In the genomic region with DNA sequence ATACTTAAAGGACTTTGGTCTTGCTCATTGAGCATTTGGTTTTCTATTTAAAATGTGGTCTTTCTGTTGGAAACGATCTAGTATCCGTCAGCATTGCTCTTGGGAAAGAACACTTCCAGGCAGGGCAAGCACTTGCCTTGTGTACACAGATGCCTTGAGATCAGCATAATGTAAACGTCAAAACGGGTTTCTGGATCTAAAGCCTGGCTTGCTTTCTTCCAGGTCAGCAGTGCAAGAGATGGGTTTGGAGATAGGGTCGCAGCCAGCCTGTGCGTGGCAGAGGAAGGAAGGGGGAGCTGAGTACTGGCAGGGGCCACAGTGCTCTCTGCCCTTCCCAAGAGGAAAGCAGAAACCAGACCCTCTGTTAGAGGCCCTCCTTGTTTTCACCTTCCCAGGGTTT, we compare ENCODE assay signal across 21 cellular contexts.
DNase-seq lines count a peak whose midpoint lies in the region; ATAC-seq and TF ChIP-seq lines count a peak whose summit lies in the region.
"Had no signal": no experiment of that assay in that cellular context is flagged by ENCODE, and none has a peak within 500 bp of the region (broad histone marks: within the 10 kb centered on the region; RNA-seq: fewer than 3 reads in every experiment).

No MANE protein-coding gene starts in this region.

- H3K18ac ChIP-seq in IMR-90 (ENCODE audit: low read depth, low read length): no peak overlapping the region

- H2BK20ac ChIP-seq in IMR-90 (ENCODE audit: low read depth, low read length): no peak overlapping the region

- H3K79me1 ChIP-seq in IMR-90 (ENCODE audit: low read depth in 1 of 2, low read length in 2 of 2): peaks cover 8 to 9% of the 10 kb centered on the region in 2 experiments; a peak in 2 of 4 replicates

- no peak overlapping the region for H2AK9ac ChIP-seq in IMR-90 (replicated peaks; ENCODE audit: low read depth, low read length, poor library complexity)

- DNase-seq in CMK (ENCODE audit: low read depth) (peak; percentile 26), IMR-90 (peak; percentile 39), ecto neural progenitor cell (ENCODE audit: low spot score) (peak; percentile 32), nephron progenitor cell (no peak), NCI-H2029 treated with DMSO at 0.1 percent for 48 hours (lab: John Stamatoyannopoulos, UW) (no peak), KG1 (lab: John Stamatoyannopoulos, UW) (no peak)
- no peak for DNase-seq in stimulated activated CD4-positive, alpha-beta T cell treated with anti-CD3 and anti-CD28 coated beads, Interleukin-4, amount 100 ng/mL, for 4 hours
- DNase-seq: BE2C; CD4-positive, CD25-positive, alpha-beta regulatory T cell; COR-L47; DMS79 treated with DMSO at 0.1 percent for 48 hours; MV-4-11; NCI-H1105 treated with DMSO at 0.1 percent for 48 hours; NCI-H2081; NCI-H2171; NCI-H345; NCI-H526; OCI-M1; RPMI8226; SHP77 had no signal

- TF ChIP-seq CTCF in IMR-90 (conservative IDR thresholded peaks at IDR 0.05; ENCODE audit: low read depth, low read length) (no peak), nephron progenitor cell (IDR thresholded peaks at IDR 0.05) (no peak)

- no peak overlapping the region for H2BK5ac ChIP-seq in IMR-90 (ENCODE audit: low read depth, low read length, poor library complexity, severe bottlenecking)

- H4K91ac ChIP-seq in IMR-90 (ENCODE audit: insufficient read depth, low read depth, low read length): no peak overlapping the region

- H3K4me1 Mint-ChIP-seq in nephron progenitor cell: peaks cover 5% of the 10 kb centered on the region
- H3K4me1 Mint-ChIP-seq: CD4-positive, CD25-positive, alpha-beta regulatory T cell had no signal

- H3K27ac ChIP-seq in IMR-90 (ENCODE audit: insufficient read depth, low read length): no peak overlapping the region
- H3K27ac ChIP-seq: SK-N-MC had no signal

- H2AFZ ChIP-seq in IMR-90 (replicated peaks; ENCODE audit: low read length, poor library complexity): no peak overlapping the region

- no peak for ATAC-seq in IMR-90 (ENCODE audit: low read depth)

- intact Hi-C loops in IMR-90 (cut with micrococcal nuclease): no loop called here

- no peak overlapping the region for H3K4ac ChIP-seq in IMR-90 (ENCODE audit: low read depth, low read length)

- H2BK120ac ChIP-seq in IMR-90 (ENCODE audit: low read depth, low read length): no peak overlapping the region

- H3K27ac Mint-ChIP-seq in nephron progenitor cell: peak overlapping the region; percentile 90
- H3K27ac Mint-ChIP-seq: CD4-positive, CD25-positive, alpha-beta regulatory T cell had no signal

- no peak overlapping the region for H4K5ac ChIP-seq in IMR-90 (ENCODE audit: low read depth, low read length)

- H3K27me3 ChIP-seq in IMR-90 (ENCODE audit: control insufficient read depth, insufficient read depth, low read length): no peaks in the 10 kb centered on the region
- H3K27me3 ChIP-seq: BE2C had no signal

- H3K9ac ChIP-seq in IMR-90 (ENCODE audit: low read depth, low read length): no peak overlapping the region

- H3K27me3 Mint-ChIP-seq in nephron progenitor cell (ENCODE audit: low read depth, poor library complexity): peaks cover 2% of the 10 kb centered on the region
- H3K27me3 Mint-ChIP-seq: CD4-positive, CD25-positive, alpha-beta regulatory T cell had no signal

- dilution Hi-C loops in IMR-90 (cut with HindIII; ENCODE audit: low sequenced_read_pairs, unreplicated experiment): no loop called here

- H3K9me1 ChIP-seq in IMR-90 (ENCODE audit: insufficient read depth, low read length): peaks cover 2% of the 10 kb centered on the region; the same call in 1 of the 2 replicates

- no peak overlapping the region for H2BK15ac ChIP-seq in IMR-90 (ENCODE audit: low read depth, low read length)

- in situ Hi-C loops in IMR-90 (cut with MboI; ENCODE audit: low sequenced_read_pairs): no loop called here

- peaks cover 3% of the 10 kb centered on the region; the same call in 1 of the 2 replicates for H3K36me3 ChIP-seq in IMR-90 (ENCODE audit: control insufficient read depth, insufficient read depth, low read length)
- H3K36me3 ChIP-seq: BE2C had no signal

- H3K36me3 Mint-ChIP-seq in nephron progenitor cell (ENCODE audit: low read depth): peaks cover 27% of the 10 kb centered on the region
- H3K36me3 Mint-ChIP-seq: CD4-positive, CD25-positive, alpha-beta regulatory T cell had no signal

- no peak for TF ChIP-seq POLR2A in IMR-90 (IDR thresholded peaks at IDR 0.05; ENCODE audit: low read depth, low read length)

- H3K9me3 Mint-ChIP-seq in nephron progenitor cell: peaks cover 17% of the 10 kb centered on the region

- TF ChIP-seq RAD21 in IMR-90 (IDR thresholded peaks at IDR 0.05; ENCODE audit: low read length): no peak

- H3K4me1 ChIP-seq in IMR-90 (ENCODE audit: control insufficient read depth, insufficient read depth, low read length): no peaks in the 10 kb centered on the region
- H3K4me1 ChIP-seq: BE2C had no signal

- H3K4me3 Mint-ChIP-seq in nephron progenitor cell: no peak overlapping the region
- H3K4me3 Mint-ChIP-seq: CD4-positive, CD25-positive, alpha-beta regulatory T cell had no signal

- H3K9me3 ChIP-seq in IMR-90 (ENCODE audit: control insufficient read depth, insufficient read depth, low read length): no peaks in the 10 kb centered on the region
- H3K9me3 ChIP-seq: BE2C had no signal

- no peak overlapping the region for H3K56ac ChIP-seq in IMR-90 (ENCODE audit: extremely low read depth, insufficient read depth, low read length)

- no peaks in the 10 kb centered on the region for H4K20me1 ChIP-seq in IMR-90 (ENCODE audit: insufficient read depth, low read length)

- BruUV-seq in IMR-90 (replicated peaks; lab: Mats Ljungman, UMichigan): no TSS peak

- no peak overlapping the region for H3K23ac ChIP-seq in IMR-90 (ENCODE audit: low read depth, low read length)

- no peak overlapping the region for H4K8ac ChIP-seq in IMR-90 (ENCODE audit: low read depth in 2 of 2, low read length in 2 of 2)

- no CpG with 5 or more reads among the region's 6 CpGs for WGBS in IMR-90 (ENCODE audit: extremely low coverage in 2 of 2, insufficient read length in 1 of 2), 2 experiments

- POLR2A ChIA-PET in IMR-90 (lab: Charles Lee; ENCODE audit: unreplicated experiment): no interaction called here

- H3K14ac ChIP-seq in IMR-90 (replicated peaks; ENCODE audit: low read depth, low read length): no peak overlapping the region

- no peak overlapping the region for H3K4me3 ChIP-seq in IMR-90 (ENCODE audit: insufficient read depth, low read depth, low read length)
- H3K4me3 ChIP-seq: SK-N-MC had no signal

- CTCF ChIA-PET in IMR-90 (lab: Yijun Ruan, JAX): no interaction called here

- H3K4me2 ChIP-seq in IMR-90 (ENCODE audit: low read depth, low read length): no peak overlapping the region

- no peak overlapping the region for H2AK5ac ChIP-seq in IMR-90 (ENCODE audit: low read depth, low read length)

TF ChIP-seq in IMR-90, 13 proteins besides CTCF, POLR2A, EP300 and RAD21:
- TF ChIP-seq BHLHE40 (IDR thresholded peaks at IDR 0.05; ENCODE audit: low read depth, low read length): no peak
- no peak for TF ChIP-seq RCOR1 (IDR thresholded peaks at IDR 0.05; ENCODE audit: insufficient replicate concordance, low read length)
TF ChIP-seq in IMR-90: peak in this region for 0.

Comparison
In these comparisons a context has a peak if more than half of its experiments do, and no peak if none do; other contexts are left out.
1. DNase-seq: peak in CMK (single experiment), IMR-90 (single experiment) and ecto neural progenitor cell (single experiment); none in nephron progenitor cell (single experiment), NCI-H2029 treated with DMSO at 0.1 percent for 48 hours (single experiment), stimulated activated CD4-positive, alpha-beta T cell treated with anti-CD3 and anti-CD28 coated beads, Interleukin-4, amount 100 ng/mL, for 4 hours (0 of 2) and KG1 (single experiment).